Comparison of ENCODE assay signal across 8 cellular contexts in genomic region chr16:2751577-2752034, GRCh38. TPM values are rescaled to one million over a fixed set of nuclear protein-coding genes. Genes with fewer than 3 reads are reported as not detected.
DNase-seq lines count a peak whose midpoint lies in the region; ATAC-seq and TF ChIP-seq lines count a peak whose summit lies in the region.

No MANE protein-coding gene starts in this region.

- no peak for TF ChIP-seq CTCF in CD4-positive, alpha-beta T cell (IDR thresholded peaks at IDR 0.05)
- no peak for TF ChIP-seq CTCF in activated B cell treated with CpG ODN at 0.5 μM for 24 hours (IDR thresholded peaks at IDR 0.05)
- no peak for TF ChIP-seq CTCF in left ventricle myocardium inferior (IDR thresholded peaks at IDR 0.05; ENCODE audit: borderline replicate concordance)

- H3K4me3 ChIP-seq in left ventricle myocardium inferior: peak overlapping the region; percentile 82
- peak overlapping the region; percentile 61 to 96 (median 92) for H3K4me3 ChIP-seq in skin epidermis

- peaks cover 2% of the 10 kb centered on the region for H3K9me3 Mint-ChIP-seq in CD4-positive, alpha-beta T cell
- H3K9me3 Mint-ChIP-seq in activated B cell treated with CpG ODN at 0.5 μM for 24 hours: no peaks in the 10 kb centered on the region

- no peaks in the 10 kb centered on the region for H3K9me3 ChIP-seq in CD4-positive, alpha-beta T cell (ENCODE audit: control insufficient read depth, low read length)
- no peaks in the 10 kb centered on the region for H3K9me3 ChIP-seq in left ventricle myocardium inferior (replicated peaks)

- peak overlapping the region; percentile 100 for H3K27ac Mint-ChIP-seq in CD4-positive, alpha-beta T cell
- peak overlapping the region; percentile 98 for H3K27ac Mint-ChIP-seq in activated B cell treated with CpG ODN at 0.5 μM for 24 hours

- H3K36me3 Mint-ChIP-seq in CD4-positive, alpha-beta T cell (ENCODE audit: low read depth): peaks cover 40% of the 10 kb centered on the region
- peaks cover 31% of the 10 kb centered on the region for H3K36me3 Mint-ChIP-seq in activated B cell treated with CpG ODN at 0.5 μM for 24 hours (ENCODE audit: low read depth)

- peaks cover 3% of the 10 kb centered on the region for H3K36me3 ChIP-seq in left ventricle myocardium inferior

- peak overlapping the region; percentile 98 for H3K27ac ChIP-seq in CD4-positive, alpha-beta T cell (ENCODE audit: low read depth, low read length)
- H3K27ac ChIP-seq in left ventricle myocardium inferior (replicated peaks) (peak overlapping the region; percentile 99), skin epidermis (peak overlapping the region; percentile 90 to 100 (median 99))

- H3K4me1 ChIP-seq in left ventricle myocardium inferior: peaks cover 52% of the 10 kb centered on the region

- CTCF ChIA-PET in CD4-positive, alpha-beta T cell (lab: Charles Lee): interaction anchor here (1.2 kb wide), 1 partner anchor 117 kb away, joined by 3 read pairs; no protein-coding TSS in a partner anchor
- CTCF ChIA-PET in activated B cell treated with CpG ODN at 0.5 μM for 24 hours (lab: Charles Lee): no interaction called here

- H3K27me3 Mint-ChIP-seq in CD4-positive, alpha-beta T cell: no peaks in the 10 kb centered on the region
- no peaks in the 10 kb centered on the region for H3K27me3 Mint-ChIP-seq in activated B cell treated with CpG ODN at 0.5 μM for 24 hours

- no peak for ATAC-seq in CD4-positive, alpha-beta T cell (ENCODE audit: poor library complexity)
- ATAC-seq in GM19043 (IDR thresholded peaks at IDR 0.05; ENCODE audit: low read depth, unreplicated experiment) (peak; percentile 29), activated B cell treated with CpG ODN at 0.5 μM for 24 hours (ENCODE audit: low read depth) (no peak)

- DNase-seq in CD4-positive, alpha-beta T cell: no peak
- DNase-seq in HuH-7.5 (ENCODE audit: low spot score): peak; percentile 89
- DNase-seq in activated B cell treated with CpG ODN at 0.5 μM for 24 hours: no peak
- DNase-seq in left ventricle myocardium inferior: no peak
- DNase-seq in stimulated activated CD4-positive, alpha-beta T cell treated with anti-CD3 and anti-CD28 coated beads, Interleukin-15, amount 100 ng/mL, for 24 hours: no peak
- DNase-seq in NCI-H1092 (lab: John Stamatoyannopoulos, UW): no peak

- H3K4me3 Mint-ChIP-seq in CD4-positive, alpha-beta T cell: peak overlapping the region; percentile 99
- H3K4me3 Mint-ChIP-seq in activated B cell treated with CpG ODN at 0.5 μM for 24 hours: peak overlapping the region; percentile 90

- no peaks in the 10 kb centered on the region for H3K27me3 ChIP-seq in CD4-positive, alpha-beta T cell (ENCODE audit: control insufficient read depth, insufficient read depth, low read length)
- no peaks in the 10 kb centered on the region for H3K27me3 ChIP-seq in left ventricle myocardium inferior (ENCODE audit: low read depth)

- H3K4me1 Mint-ChIP-seq in CD4-positive, alpha-beta T cell (ENCODE audit: low read depth): peaks cover 52% of the 10 kb centered on the region
- peaks cover 46% of the 10 kb centered on the region for H3K4me1 Mint-ChIP-seq in activated B cell treated with CpG ODN at 0.5 μM for 24 hours

- intact Hi-C loops in CD4-positive, alpha-beta T cell (cut with DNase I, micrococcal nuclease): loop anchor here (1.0 to 2.0 kb wide), 4 partner anchors 25 to 78 kb away; partner anchors contain the start of genes ELOB (in 2 of the 2) and KCTD5 (in 1 of the 2)
- intact Hi-C loops in activated B cell treated with CpG ODN at 0.5 μM for 24 hours (cut with micrococcal nuclease) (loop anchor here (1.0 to 10.0 kb wide), 9 partner anchors 26 to 969 kb away; partner anchors contain the start of genes ATP6V0C, ELOB, FLYWCH1 and KCTD5), left ventricle myocardium inferior (cut with micrococcal nuclease) (no loop called here)

- POLR2A ChIA-PET in CD4-positive, alpha-beta T cell (lab: Charles Lee): interaction anchor here (0.6 to 5.5 kb wide), 10 partner anchors 11 to 597 kb away, joined by 3 to 88 read pairs (median 4); partner anchors contain the start of genes ELOB, FLYWCH2, KCTD5 and TRAF7
- POLR2A ChIA-PET in activated B cell treated with CpG ODN at 0.5 μM for 24 hours (lab: Charles Lee): interaction anchor here (0.9 to 4.6 kb wide), 8 partner anchors 17 to 596 kb away, joined by 3 to 68 read pairs (median 6); partner anchors contain the start of genes ELOB, KCTD5 and TRAF7

RNA-seq across cellular contexts. Expression of gene SRRM2, which starts 0.8 kb away (rescaled TPM):
- 1,000 to 10,000 TPM; 1,187 to 1,199 TPM for total RNA-seq in CD4-positive, alpha-beta T cell
- total RNA-seq in activated B cell treated with CpG ODN at 0.5 μM for 24 hours: 891 and 963 TPM in 2 replicates
- 251 TPM for total RNA-seq in left ventricle myocardium inferior

RNA-seq across cellular contexts. Expression of gene ELOB, which starts 25.5 kb away (rescaled TPM):
- 100 to 1,000 TPM; 102 to 103 TPM for total RNA-seq in CD4-positive, alpha-beta T cell
- total RNA-seq in activated B cell treated with CpG ODN at 0.5 μM for 24 hours: 172 and 190 TPM in 2 replicates
- 304 TPM for total RNA-seq in left ventricle myocardium inferior

RNA-seq across cellular contexts. Expression of gene PRSS27, which starts 31.6 kb away (rescaled TPM):
- under 1 TPM; 0.28 to 0.44 TPM for total RNA-seq in CD4-positive, alpha-beta T cell
- total RNA-seq in activated B cell treated with CpG ODN at 0.5 μM for 24 hours: 1.5 and 1.8 TPM in 2 replicates
- 0.11 TPM for total RNA-seq in left ventricle myocardium inferior

RNA-seq across cellular contexts. Expression of gene PRSS33, which starts 35.8 kb away (rescaled TPM):
- not detected for total RNA-seq in CD4-positive, alpha-beta T cell
- total RNA-seq in activated B cell treated with CpG ODN at 0.5 μM for 24 hours (not detected in 2 replicates), left ventricle myocardium inferior (not detected)

RNA-seq across cellular contexts. Expression of gene PRSS41, which starts 46.7 kb away (rescaled TPM):
- total RNA-seq in CD4-positive, alpha-beta T cell: not detected
- total RNA-seq in activated B cell treated with CpG ODN at 0.5 μM for 24 hours (not detected in 2 replicates), left ventricle myocardium inferior (not detected)
